In genomic region chr17:13583996-13584700, GRCh38 we compare ENCODE assay signal across 18 cellular contexts. TPM values are rescaled to one million over a fixed set of nuclear protein-coding genes. Genes with fewer than 3 reads are reported as not detected.
"Had no signal": no experiment of that assay in that cellular context is flagged by ENCODE, and none has a peak within 500 bp of the region (broad histone marks: within the 10 kb centered on the region; RNA-seq: fewer than 3 reads in every experiment).

No MANE protein-coding gene starts in this region.

- DNase-seq: activated B cell treated with CpG ODN at 0.5 μM for 24 hours; activated CD4-positive, alpha-beta memory T cell treated with anti-CD3 and anti-CD28 coated beads for 36 hours; activated CD4-positive, alpha-beta T cell treated with anti-CD3 and anti-CD28 coated beads for 4 hours; activated gamma-delta T cell treated with Interleukin-2 at 50 U/mL for 16 hours; activated T-cell treated with anti-CD3 and anti-CD28 coated beads for 4 hours; dermis blood vessel endothelial cell; effector memory CD8-positive, alpha-beta T cell; foreskin melanocyte; glutamatergic neuron; hypothalamus; small intestine; stimulated activated CD4-positive, alpha-beta T cell treated with anti-CD3 and anti-CD28 coated beads, Interleukin-4, amount 100 ng/mL, for 1 hour; stomach had no signal

- H3K27ac ChIP-seq: cardiac muscle cell, prostate gland, right atrium auricular region, stomach had no signal

- H3K4me3 ChIP-seq: cardiac muscle cell, prostate gland, right atrium auricular region, stomach had no signal

- H3K36me3 ChIP-seq: cardiac muscle cell, prostate gland, right atrium auricular region, stomach had no signal

- ATAC-seq: activated naive CD4-positive, alpha-beta T cell treated with anti-CD3 and anti-CD28 coated beads, Interleukin-2, amount 50 U/mL, for 72 hours; effector memory CD8-positive, alpha-beta T cell had no signal

- H3K36me3 Mint-ChIP-seq: activated CD4-positive, alpha-beta memory T cell treated with anti-CD3 and anti-CD28 coated beads for 36 hours; activated naive CD4-positive, alpha-beta T cell treated with anti-CD3 and anti-CD28 coated beads, Interleukin-2, amount 50 U/mL, for 72 hours had no signal

- H3K9me3 ChIP-seq: prostate gland, right atrium auricular region, stomach had no signal

- H3K4me1 ChIP-seq: prostate gland, right atrium auricular region, stomach had no signal

- H3K27me3 ChIP-seq: cardiac muscle cell, right atrium auricular region, stomach had no signal

- H3K9me3 Mint-ChIP-seq: activated B cell treated with CpG ODN at 0.5 μM for 24 hours; activated CD4-positive, alpha-beta memory T cell treated with anti-CD3 and anti-CD28 coated beads for 36 hours; activated naive CD4-positive, alpha-beta T cell treated with anti-CD3 and anti-CD28 coated beads, Interleukin-2, amount 50 U/mL, for 72 hours; activated T-helper 1 cell treated with anti-CD3 and anti-CD28 coated beads, Interleukin-12 subunit alpha, Interleukin-12 subunit beta, Interleukin-2, Interleukin-4 antibody, amounts not matched to agents 30 ng/mL and 10 ng/mL and 1 ng/mL, durations not matched to agents 14 hours and 24 hours and 36 hours; effector memory CD8-positive, alpha-beta T cell had no signal

- H3K4me3 Mint-ChIP-seq: activated B cell treated with CpG ODN at 0.5 μM for 24 hours; activated CD4-positive, alpha-beta memory T cell treated with anti-CD3 and anti-CD28 coated beads for 36 hours; activated T-helper 1 cell treated with anti-CD3 and anti-CD28 coated beads, Interleukin-12 subunit alpha, Interleukin-12 subunit beta, Interleukin-2, Interleukin-4 antibody, amounts not matched to agents 30 ng/mL and 10 ng/mL and 1 ng/mL, durations not matched to agents 14 hours and 24 hours and 36 hours; effector memory CD8-positive, alpha-beta T cell had no signal

- H3K27ac Mint-ChIP-seq: activated B cell treated with CpG ODN at 0.5 μM for 24 hours; activated CD4-positive, alpha-beta memory T cell treated with anti-CD3 and anti-CD28 coated beads for 36 hours; activated naive CD4-positive, alpha-beta T cell treated with anti-CD3 and anti-CD28 coated beads, Interleukin-2, amount 50 U/mL, for 72 hours; activated T-helper 1 cell treated with anti-CD3 and anti-CD28 coated beads, Interleukin-12 subunit alpha, Interleukin-12 subunit beta, Interleukin-2, Interleukin-4 antibody, amounts not matched to agents 30 ng/mL and 10 ng/mL and 1 ng/mL, durations not matched to agents 14 hours and 24 hours and 36 hours; effector memory CD8-positive, alpha-beta T cell had no signal

- H3K4me1 Mint-ChIP-seq: activated B cell treated with CpG ODN at 0.5 μM for 24 hours had no signal

RNA-seq across cellular contexts. Expression of gene HS3ST3A1, which starts 17.6 kb away (rescaled TPM):
- total RNA-seq: activated B cell treated with CpG ODN at 0.5 μM for 24 hours; activated naive CD4-positive, alpha-beta T cell treated with anti-CD3 and anti-CD28 coated beads, Interleukin-2, amount 50 U/mL, for 72 hours had no signal
